In the genomic region with DNA sequence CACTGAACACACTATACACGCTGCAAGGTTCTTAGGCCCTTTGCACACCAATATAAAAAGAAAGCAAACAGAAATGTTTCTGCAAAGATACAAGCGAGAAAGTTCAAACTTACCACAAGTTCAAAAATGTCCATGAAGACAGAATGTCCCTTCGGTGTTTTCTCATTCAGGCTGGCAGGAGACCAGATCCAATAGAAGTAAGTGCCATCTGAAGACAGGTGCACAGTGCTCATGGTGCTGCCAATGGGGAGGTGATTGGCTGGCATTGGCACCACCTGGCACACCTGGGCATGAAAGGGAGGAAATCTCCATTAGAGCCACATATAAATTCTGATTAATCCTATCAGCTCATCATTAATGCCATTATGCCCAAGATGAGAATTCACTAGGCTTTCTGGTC, we compare ENCODE assay signal across 20 cellular contexts.
DNase-seq lines count a peak whose midpoint lies in the region; ATAC-seq and TF ChIP-seq lines count a peak whose summit lies in the region.
"Had no signal": no experiment of that assay in that cellular context is flagged by ENCODE, and none has a peak within 500 bp of the region (broad histone marks: within the 10 kb centered on the region; RNA-seq: fewer than 3 reads in every experiment).

No MANE protein-coding gene starts in this region.

- peak overlapping the region; percentile 56 for H3K27ac Mint-ChIP-seq in activated T-helper 17 cell treated with anti-CD3 and anti-CD28 coated beads, Interleukin-2, amount 50 U/mL, for 72 hours
- H3K27ac Mint-ChIP-seq in endodermal cell = peak overlapping the region; percentile 12
- no peak overlapping the region for H3K27ac Mint-ChIP-seq in T-helper 2 cell treated with Interferon-gamma antibody and Interleukin-4, amounts not matched to agents 5 μg/mL and 100 μg/mL, for 36 hours
- H3K27ac Mint-ChIP-seq in CD8-positive, alpha-beta memory T cell = peak overlapping the region in 3 of 8 donors; percentile 2 to 72 (median 59)
- no peak overlapping the region for H3K27ac Mint-ChIP-seq in activated CD4-positive, alpha-beta T cell treated with anti-CD3 and anti-CD28 coated beads, Interleukin-2, amount 10 ng/mL, durations not matched to agents 7 days and 5 days

- CTCF ChIA-PET in CD8-positive, alpha-beta memory T cell (lab: Charles Lee) = no interaction called here
- CTCF ChIA-PET in activated CD4-positive, alpha-beta T cell treated with anti-CD3 and anti-CD28 coated beads, Interleukin-2, amount 10 ng/mL, durations not matched to agents 7 days and 5 days (lab: Charles Lee) = no interaction called here

- no peak for TF ChIP-seq POLR2A in prostate gland (IDR thresholded peaks at IDR 0.05)
- TF ChIP-seq POLR2A in vagina (IDR thresholded peaks at IDR 0.05) = no peak

- H3K9me3 Mint-ChIP-seq in activated T-helper 17 cell treated with anti-CD3 and anti-CD28 coated beads, Interleukin-2, amount 50 U/mL, for 72 hours = no peaks in the 10 kb centered on the region
- no peaks in the 10 kb centered on the region for H3K9me3 Mint-ChIP-seq in endodermal cell
- no peaks in the 10 kb centered on the region for H3K9me3 Mint-ChIP-seq in T-helper 2 cell treated with Interferon-gamma antibody and Interleukin-4, amounts not matched to agents 5 μg/mL and 100 μg/mL, for 36 hours
- H3K9me3 Mint-ChIP-seq in CD8-positive, alpha-beta memory T cell = no peaks in the 10 kb centered on the region
- H3K9me3 Mint-ChIP-seq in activated CD4-positive, alpha-beta T cell treated with anti-CD3 and anti-CD28 coated beads, Interleukin-2, amount 10 ng/mL, durations not matched to agents 7 days and 5 days = no peaks in the 10 kb centered on the region
- H3K9me3 Mint-ChIP-seq: HFFc6 had no signal

- WGBS in endodermal cell (ENCODE audit: insufficient coverage in 1 of 2, insufficient read length in 1 of 2), 2 experiments = 83 to 93% methylated on average over 3 of the region's 3 CpGs
- WGBS in prostate gland = 36% methylated on average over 3 of the region's 3 CpGs

- H3K36me3 Mint-ChIP-seq in activated T-helper 17 cell treated with anti-CD3 and anti-CD28 coated beads, Interleukin-2, amount 50 U/mL, for 72 hours (ENCODE audit: low read depth) = peaks cover 59% of the 10 kb centered on the region
- peaks cover 24% of the 10 kb centered on the region for H3K36me3 Mint-ChIP-seq in endodermal cell (ENCODE audit: low read depth)
- H3K36me3 Mint-ChIP-seq in T-helper 2 cell treated with Interferon-gamma antibody and Interleukin-4, amounts not matched to agents 5 μg/mL and 100 μg/mL, for 36 hours (ENCODE audit: low read depth) = peaks cover 31% of the 10 kb centered on the region
- H3K36me3 Mint-ChIP-seq in CD8-positive, alpha-beta memory T cell = peaks cover 0 to 67% (median 23%) of the 10 kb centered on the region in 3 donors
- H3K36me3 Mint-ChIP-seq in activated CD4-positive, alpha-beta T cell treated with anti-CD3 and anti-CD28 coated beads, Interleukin-2, amount 10 ng/mL, durations not matched to agents 7 days and 5 days (ENCODE audit: low read depth) = peaks cover 29% of the 10 kb centered on the region

- H3K27me3 ChIP-seq in endodermal cell (ENCODE audit: control insufficient read depth, insufficient read depth, low read length, poor library complexity, severe bottlenecking) (no peaks in the 10 kb centered on the region), prostate gland (replicated peaks; ENCODE audit: insufficient read depth) (no peaks in the 10 kb centered on the region), vagina (no peaks in the 10 kb centered on the region)
- no peaks in the 10 kb centered on the region for H3K27me3 ChIP-seq in CD8-positive, alpha-beta memory T cell (ENCODE audit: insufficient read depth, low read length, poor library complexity, severe bottlenecking)

- no peak overlapping the region for H3K9ac ChIP-seq in endodermal cell (ENCODE audit: extremely low read depth, low read length, poor library complexity, severe bottlenecking)

- H3K4me1 ChIP-seq in endodermal cell (ENCODE audit: control insufficient read depth, insufficient read depth, low read length) (no peaks in the 10 kb centered on the region), prostate gland (replicated peaks) (peaks cover 12% of the 10 kb centered on the region), vagina (peaks cover 31% of the 10 kb centered on the region)
- no peaks in the 10 kb centered on the region for H3K4me1 ChIP-seq in CD8-positive, alpha-beta memory T cell (ENCODE audit: insufficient read depth, low read length)

- intact Hi-C loops in prostate gland (cut with DNase I) = no loop called here
- intact Hi-C loops in vagina (cut with DNase I) = no loop called here

- H3K4me3 ChIP-seq in endodermal cell (ENCODE audit: low read length) = no peak overlapping the region
- no peak overlapping the region for H3K4me3 ChIP-seq in prostate gland
- no peak overlapping the region for H3K4me3 ChIP-seq in vagina
- no peak overlapping the region for H3K4me3 ChIP-seq in CD8-positive, alpha-beta memory T cell (ENCODE audit: low read length)

- H3K9me3 ChIP-seq in endodermal cell (ENCODE audit: control insufficient read depth, low read length) (no peaks in the 10 kb centered on the region), prostate gland (no peaks in the 10 kb centered on the region), vagina (no peaks in the 10 kb centered on the region)
- H3K9me3 ChIP-seq in CD8-positive, alpha-beta memory T cell (ENCODE audit: low read length) = no peaks in the 10 kb centered on the region

- no peak overlapping the region for H3K27ac ChIP-seq in endodermal cell (ENCODE audit: low read depth, low read length)
- no peak overlapping the region for H3K27ac ChIP-seq in prostate gland
- no peak overlapping the region for H3K27ac ChIP-seq in vagina
- no peak overlapping the region for H3K27ac ChIP-seq in CD8-positive, alpha-beta memory T cell (ENCODE audit: low read depth, low read length)

- H3K4me3 Mint-ChIP-seq in activated T-helper 17 cell treated with anti-CD3 and anti-CD28 coated beads, Interleukin-2, amount 50 U/mL, for 72 hours = no peak overlapping the region
- H3K4me3 Mint-ChIP-seq in endodermal cell = no peak overlapping the region
- no peak overlapping the region for H3K4me3 Mint-ChIP-seq in T-helper 2 cell treated with Interferon-gamma antibody and Interleukin-4, amounts not matched to agents 5 μg/mL and 100 μg/mL, for 36 hours
- no peak overlapping the region for H3K4me3 Mint-ChIP-seq in CD8-positive, alpha-beta memory T cell
- no peak overlapping the region for H3K4me3 Mint-ChIP-seq in activated CD4-positive, alpha-beta T cell treated with anti-CD3 and anti-CD28 coated beads, Interleukin-2, amount 10 ng/mL, durations not matched to agents 7 days and 5 days
- H3K4me3 Mint-ChIP-seq: HFFc6 had no signal

- no peak for ATAC-seq in activated T-helper 17 cell treated with anti-CD3 and anti-CD28 coated beads, Interleukin-2, amount 50 U/mL, for 72 hours (replicated peaks)

- H3K4me1 Mint-ChIP-seq in activated T-helper 17 cell treated with anti-CD3 and anti-CD28 coated beads, Interleukin-2, amount 50 U/mL, for 72 hours = peaks cover 9% of the 10 kb centered on the region
- peaks cover 25% of the 10 kb centered on the region for H3K4me1 Mint-ChIP-seq in endodermal cell
- H3K4me1 Mint-ChIP-seq in T-helper 2 cell treated with Interferon-gamma antibody and Interleukin-4, amounts not matched to agents 5 μg/mL and 100 μg/mL, for 36 hours (ENCODE audit: low read depth) = peaks cover 7% of the 10 kb centered on the region
- peaks cover 9 to 14% (median 9%) of the 10 kb centered on the region in 3 donors for H3K4me1 Mint-ChIP-seq in CD8-positive, alpha-beta memory T cell
- H3K4me1 Mint-ChIP-seq in activated CD4-positive, alpha-beta T cell treated with anti-CD3 and anti-CD28 coated beads, Interleukin-2, amount 10 ng/mL, durations not matched to agents 7 days and 5 days = peaks cover 8% of the 10 kb centered on the region

- DNase-seq in NCI-H2029 treated with DMSO at 0.1 percent for 48 hours (lab: John Stamatoyannopoulos, UW) (peak; percentile 70), endodermal cell (no peak), prostate gland (ENCODE audit: low spot score) (peak; percentile 80), vagina (ENCODE audit: extremely low spot score in 2 of 2) (no peak)
- DNase-seq in T-helper 2 cell treated with Interferon-gamma antibody and Interleukin-4, amounts not matched to agents 5 μg/mL and 100 μg/mL, for 36 hours (ENCODE audit: low spot score) = no peak
- no peak for DNase-seq in CD8-positive, alpha-beta memory T cell
- no peak for DNase-seq in activated CD4-positive, alpha-beta T cell treated with anti-CD3 and anti-CD28 coated beads, Interleukin-2, amount 10 ng/mL, durations not matched to agents 7 days and 5 days
- DNase-seq: ACHN, DND-41, H7, HFFc6, NCI-H1417 treated with DMSO at 0.1 percent for 48 hours, NCI-H187 treated with DMSO at 0.1 percent for 48 hours, NCI-H2171, NCI-H446 treated with DMSO at 0.1 percent for 48 hours, NCI-H69, OCI-M1, Right ventricle myocardium superior, SW 1271 had no signal

- H3K36me3 ChIP-seq in endodermal cell (ENCODE audit: control insufficient read depth, insufficient read depth, low read length) = peaks cover 44% of the 10 kb centered on the region
- peaks cover 0 to 3% of the 10 kb centered on the region in 2 donors for H3K36me3 ChIP-seq in prostate gland
- peaks cover 0 to 17% of the 10 kb centered on the region in 2 donors for H3K36me3 ChIP-seq in vagina
- peaks cover 14% of the 10 kb centered on the region for H3K36me3 ChIP-seq in CD8-positive, alpha-beta memory T cell (ENCODE audit: insufficient read depth, low read length)

- POLR2A ChIA-PET in CD8-positive, alpha-beta memory T cell (lab: Charles Lee) = no interaction called here
- POLR2A ChIA-PET in activated CD4-positive, alpha-beta T cell treated with anti-CD3 and anti-CD28 coated beads, Interleukin-2, amount 10 ng/mL, durations not matched to agents 7 days and 5 days (lab: Charles Lee) = no interaction called here

- no peaks in the 10 kb centered on the region for H3K27me3 Mint-ChIP-seq in activated T-helper 17 cell treated with anti-CD3 and anti-CD28 coated beads, Interleukin-2, amount 50 U/mL, for 72 hours
- H3K27me3 Mint-ChIP-seq in endodermal cell (ENCODE audit: insufficient read depth) = no peaks in the 10 kb centered on the region
- H3K27me3 Mint-ChIP-seq in T-helper 2 cell treated with Interferon-gamma antibody and Interleukin-4, amounts not matched to agents 5 μg/mL and 100 μg/mL, for 36 hours (ENCODE audit: low read depth) = no peaks in the 10 kb centered on the region
- no peaks in the 10 kb centered on the region for H3K27me3 Mint-ChIP-seq in CD8-positive, alpha-beta memory T cell
- H3K27me3 Mint-ChIP-seq in activated CD4-positive, alpha-beta T cell treated with anti-CD3 and anti-CD28 coated beads, Interleukin-2, amount 10 ng/mL, durations not matched to agents 7 days and 5 days = no peaks in the 10 kb centered on the region

- TF ChIP-seq CTCF in endodermal cell (conservative IDR thresholded peaks at IDR 0.05) (no peak), prostate gland (IDR thresholded peaks at IDR 0.05) (no peak), vagina (IDR thresholded peaks at IDR 0.05) (no peak)

Comparison
In these comparisons a context has a peak if more than half of its experiments do, and no peak if none do; other contexts are left out.
1. DNase-seq: peak in NCI-H2029 treated with DMSO at 0.1 percent for 48 hours (single experiment) and prostate gland (single experiment); none in endodermal cell (single experiment), T-helper 2 cell treated with Interferon-gamma antibody and Interleukin-4, amounts not matched to agents 5 μg/mL and 100 μg/mL, for 36 hours (single experiment), vagina (0 of 2), CD8-positive, alpha-beta memory T cell (0 of 5) and activated CD4-positive, alpha-beta T cell treated with anti-CD3 and anti-CD28 coated beads, Interleukin-2, amount 10 ng/mL, durations not matched to agents 7 days and 5 days (single experiment).
2. H3K27ac Mint-ChIP-seq: peak in activated T-helper 17 cell treated with anti-CD3 and anti-CD28 coated beads, Interleukin-2, amount 50 U/mL, for 72 hours (single experiment) and endodermal cell (single experiment); none in T-helper 2 cell treated with Interferon-gamma antibody and Interleukin-4, amounts not matched to agents 5 μg/mL and 100 μg/mL, for 36 hours (single experiment) and activated CD4-positive, alpha-beta T cell treated with anti-CD3 and anti-CD28 coated beads, Interleukin-2, amount 10 ng/mL, durations not matched to agents 7 days and 5 days (single experiment).